ENCODE assay signal across 1 cellular context in the genomic region with DNA sequence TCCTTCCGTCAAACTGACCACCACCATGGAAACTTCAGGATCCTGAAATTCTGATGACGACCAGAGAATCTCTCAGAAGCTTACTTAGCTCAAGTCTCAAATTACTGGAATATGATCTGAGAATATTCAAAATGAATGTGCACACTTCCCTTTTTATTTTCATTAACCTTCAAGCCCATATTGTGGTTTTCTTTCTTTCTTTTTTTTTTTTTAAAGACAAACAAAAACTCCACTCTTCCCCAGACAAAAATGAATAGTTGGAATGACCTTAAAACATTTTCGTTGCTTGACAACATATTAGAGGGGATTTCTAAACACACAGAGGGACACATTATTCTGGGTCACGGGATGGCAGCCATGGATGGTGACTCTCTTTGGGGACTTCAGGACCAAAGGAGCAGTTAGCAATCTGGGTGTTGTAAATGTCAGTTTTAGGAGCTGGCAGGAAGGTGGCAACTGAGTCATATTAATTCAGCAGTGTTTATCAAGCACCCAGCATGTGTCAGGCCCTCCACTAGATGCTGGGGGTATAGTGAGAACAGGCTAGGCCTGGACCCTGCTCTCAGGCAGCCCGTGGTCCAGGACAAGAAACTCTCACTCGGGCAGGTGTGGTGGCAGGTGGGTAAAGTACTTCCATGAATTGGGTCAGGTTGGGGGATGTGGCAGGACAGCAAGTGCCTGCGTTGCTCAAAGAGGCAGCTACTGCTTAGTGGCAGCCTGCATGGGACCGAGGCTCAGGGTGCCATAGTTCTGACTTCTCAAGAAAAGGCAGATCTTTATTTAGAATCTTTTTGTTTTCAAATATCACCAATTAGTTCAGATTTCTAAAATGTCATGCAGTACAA.
TF ChIP-seq lines count a peak whose summit lies in the region.

No MANE protein-coding gene starts in this region.

TF ChIP-seq in SK-N-SH, 30 proteins besides CTCF, POLR2A, EP300 and RAD21 (continued from another document):
- TF ChIP-seq SIN3A (IDR thresholded peaks at IDR 0.05; ENCODE audit: borderline replicate concordance, low read depth, low read length), result no peak
- TF ChIP-seq GABPA (IDR thresholded peaks at IDR 0.05; ENCODE audit: low read depth), result no peak
- TF ChIP-seq, protein P1, sequence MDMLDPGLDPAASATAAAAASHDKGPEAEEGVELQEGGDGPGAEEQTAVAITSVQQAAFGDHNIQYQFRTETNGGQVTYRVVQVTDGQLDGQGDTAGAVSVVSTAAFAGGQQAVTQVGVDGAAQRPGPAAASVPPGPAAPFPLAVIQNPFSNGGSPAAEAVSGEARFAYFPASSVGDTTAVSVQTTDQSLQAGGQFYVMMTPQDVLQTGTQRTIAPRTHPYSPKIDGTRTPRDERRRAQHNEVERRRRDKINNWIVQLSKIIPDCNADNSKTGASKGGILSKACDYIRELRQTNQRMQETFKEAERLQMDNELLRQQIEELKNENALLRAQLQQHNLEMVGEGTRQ (IDR thresholded peaks at IDR 0.05; ENCODE audit: borderline replicate concordance, low read depth, low read length), result no peak
- TF ChIP-seq SMC3 (IDR thresholded peaks at IDR 0.05; ENCODE audit: low read depth, low read length), result no peak
- no peak for TF ChIP-seq NRF1 (IDR thresholded peaks at IDR 0.05; ENCODE audit: low read depth, low read length)
- TF ChIP-seq, protein P2, sequence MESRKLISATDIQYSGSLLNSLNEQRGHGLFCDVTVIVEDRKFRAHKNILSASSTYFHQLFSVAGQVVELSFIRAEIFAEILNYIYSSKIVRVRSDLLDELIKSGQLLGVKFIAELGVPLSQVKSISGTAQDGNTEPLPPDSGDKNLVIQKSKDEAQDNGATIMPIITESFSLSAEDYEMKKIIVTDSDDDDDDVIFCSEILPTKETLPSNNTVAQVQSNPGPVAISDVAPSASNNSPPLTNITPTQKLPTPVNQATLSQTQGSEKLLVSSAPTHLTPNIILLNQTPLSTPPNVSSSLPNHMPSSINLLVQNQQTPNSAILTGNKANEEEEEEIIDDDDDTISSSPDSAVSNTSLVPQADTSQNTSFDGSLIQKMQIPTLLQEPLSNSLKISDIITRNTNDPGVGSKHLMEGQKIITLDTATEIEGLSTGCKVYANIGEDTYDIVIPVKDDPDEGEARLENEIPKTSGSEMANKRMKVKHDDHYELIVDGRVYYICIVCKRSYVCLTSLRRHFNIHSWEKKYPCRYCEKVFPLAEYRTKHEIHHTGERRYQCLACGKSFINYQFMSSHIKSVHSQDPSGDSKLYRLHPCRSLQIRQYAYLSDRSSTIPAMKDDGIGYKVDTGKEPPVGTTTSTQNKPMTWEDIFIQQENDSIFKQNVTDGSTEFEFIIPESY (IDR thresholded peaks at IDR 0.05; ENCODE audit: borderline replicate concordance, low read depth), result no peak
TF ChIP-seq in SK-N-SH: peak in this region for 0.
